In genomic region chr16:22321340-22322001, GRCh38 we compare ENCODE assay signal across 8 cellular contexts. TPM values are rescaled to one million over a fixed set of nuclear protein-coding genes. Genes with fewer than 3 reads are reported as not detected.
DNase-seq lines count a peak whose midpoint lies in the region; ATAC-seq and TF ChIP-seq lines count a peak whose summit lies in the region.

No MANE protein-coding gene starts in this region.

- TF ChIP-seq POLR2A in ovary (IDR thresholded peaks at IDR 0.05) = no peak
- no peak for TF ChIP-seq POLR2A in upper lobe of left lung (IDR thresholded peaks at IDR 0.05)

- ATAC-seq in DND-41 (ENCODE audit: insufficient read depth, low read depth) (peak; percentile 70; the same call in 2 of the 3 replicates), RWPE2 (ENCODE audit: low read depth) (peak; percentile 68; the same call in 2 of the 3 replicates), upper lobe of left lung (ENCODE audit: low FRiP score in 2 of 2) (peak; percentile 73 to 79), GM19324 (IDR thresholded peaks at IDR 0.05; ENCODE audit: low FRiP score, unreplicated experiment) (no peak)

- H3K9me3 ChIP-seq in DND-41 (ENCODE audit: insufficient read depth, low read length, severe bottlenecking) (no peaks in the 10 kb centered on the region), RWPE2 (ENCODE audit: severe bottlenecking) (no peaks in the 10 kb centered on the region), ovary (no peaks in the 10 kb centered on the region), upper lobe of left lung (no peaks in the 10 kb centered on the region)

- H3K4me1 ChIP-seq in DND-41 (ENCODE audit: insufficient read depth, low read length) (no peaks in the 10 kb centered on the region), RWPE2 (ENCODE audit: insufficient read depth, poor library complexity, severe bottlenecking) (no peaks in the 10 kb centered on the region), ovary (ENCODE audit: insufficient read depth) (peaks cover 2% of the 10 kb centered on the region), upper lobe of left lung (peaks cover 0 to 5% (median 0%) of the 10 kb centered on the region in 4 donors)

- H3K4me3 ChIP-seq in DND-41 (ENCODE audit: low read depth in 1 of 2, low read length in 2 of 2) = no peak overlapping the region
- no peak overlapping the region for H3K4me3 ChIP-seq in RWPE2 (ENCODE audit: severe bottlenecking)
- no peak overlapping the region for H3K4me3 ChIP-seq in ovary
- no peak overlapping the region for H3K4me3 ChIP-seq in upper lobe of left lung

- no peak overlapping the region for H2AFZ ChIP-seq in DND-41 (ENCODE audit: low read depth, low read length)

- peak; percentile 52 for DNase-seq in DND-41
- peak; percentile 47 for DNase-seq in LoVo (ENCODE audit: low spot score)
- no peak for DNase-seq in RWPE2 (ENCODE audit: low spot score)
- DNase-seq in activated effector memory CD4-positive, alpha-beta T cell treated with Interleukin-2 at 50 U/mL for 16 hours = peak; percentile 58
- peak; percentile 22 for DNase-seq in foreskin melanocyte
- DNase-seq in ovary = peak; percentile 58 to 82 (median 68)
- DNase-seq in upper lobe of left lung = peak; percentile 60 to 75

- H3K9ac ChIP-seq in DND-41 (ENCODE audit: low read depth, low read length) = no peak overlapping the region

- H3K79me2 ChIP-seq in DND-41 (ENCODE audit: insufficient read depth, low read length) = peaks cover 11% of the 10 kb centered on the region; the same call in 1 of the 2 replicates

- H3K27me3 ChIP-seq in DND-41 (ENCODE audit: insufficient read depth, low read length, poor library complexity) (no peaks in the 10 kb centered on the region), RWPE2 (ENCODE audit: insufficient read depth, poor library complexity, severe bottlenecking) (no peaks in the 10 kb centered on the region), ovary (no peaks in the 10 kb centered on the region), upper lobe of left lung (no peaks in the 10 kb centered on the region)

- TF ChIP-seq CTCF in DND-41 (IDR thresholded peaks at IDR 0.05; ENCODE audit: borderline replicate concordance, extremely low read depth, low read length, poor library complexity, severe bottlenecking) (peak; percentile 83), RWPE2 (IDR thresholded peaks at IDR 0.05; ENCODE audit: poor library complexity, severe bottlenecking) (peak; percentile 96), ovary (IDR thresholded peaks at IDR 0.05) (peak; percentile 77 to 87 (median 86)), upper lobe of left lung (IDR thresholded peaks at IDR 0.05) (peak; percentile 77 to 90 (median 86))

- no peak overlapping the region for H3K4me2 ChIP-seq in DND-41 (ENCODE audit: insufficient read depth, low read length)

- TF ChIP-seq EP300 in ovary (IDR thresholded peaks at IDR 0.05) = no peak
- no peak for TF ChIP-seq EP300 in upper lobe of left lung (IDR thresholded peaks at IDR 0.05)

- intact Hi-C loops in ovary (cut with DNase I) = loop anchor here in 2 of 4 donors (10.0 kb wide), 2 partner anchors 103 to 1167 kb away; partner anchors contain the start of genes DNAH3 (in 1 of the 2) and LDAF1 (in 1 of the 2)

- peaks cover 33% of the 10 kb centered on the region for H4K20me1 ChIP-seq in DND-41 (ENCODE audit: insufficient read depth, low read length)

- WGBS in ovary, 3 donors = 42 to 44% (median 44%) methylated on average over 15 to 16 of the region's 16 CpGs
- WGBS in upper lobe of left lung, 2 donors = 45 to 46% methylated on average over 13 to 16 of the region's 16 CpGs

- H3K27ac ChIP-seq in DND-41 (ENCODE audit: low read length) (no peak overlapping the region), RWPE2 (ENCODE audit: poor library complexity, severe bottlenecking) (no peak overlapping the region), ovary (no peak overlapping the region), upper lobe of left lung (no peak overlapping the region)

- H3K36me3 ChIP-seq in DND-41 (ENCODE audit: insufficient read depth, low read length) (peaks cover 97% of the 10 kb centered on the region), RWPE2 (ENCODE audit: low read depth) (peaks cover 59% of the 10 kb centered on the region), ovary (no peaks in the 10 kb centered on the region), upper lobe of left lung (peaks cover 10 to 94% (median 73%) of the 10 kb centered on the region in 4 donors)

RNA-seq across cellular contexts. Expression of gene POLR3E, which starts 24.3 kb away (rescaled TPM):
- total RNA-seq in ovary (10 to 100 TPM; 23.5 to 57.0 (median 40.8) TPM), upper lobe of left lung (10 to 100 TPM; 27.0 to 91.1 (median 47.0) TPM)
- polyA plus RNA-seq in ovary = 10 to 100 TPM; 18.6 to 27.1 TPM

RNA-seq across cellular contexts. Expression of gene CDR2, which starts 52.9 kb away (rescaled TPM):
- total RNA-seq in ovary = 10 to 100 TPM; 14.3 to 30.3 (median 23.7) TPM
- polyA plus RNA-seq in ovary = 10 to 100 TPM; 12.7 to 22.9 TPM
- 10 to 100 TPM; 16.3 to 27.5 (median 19.4) TPM for total RNA-seq in upper lobe of left lung
